1 cellular context compared by ENCODE assay signal in the genomic region with DNA sequence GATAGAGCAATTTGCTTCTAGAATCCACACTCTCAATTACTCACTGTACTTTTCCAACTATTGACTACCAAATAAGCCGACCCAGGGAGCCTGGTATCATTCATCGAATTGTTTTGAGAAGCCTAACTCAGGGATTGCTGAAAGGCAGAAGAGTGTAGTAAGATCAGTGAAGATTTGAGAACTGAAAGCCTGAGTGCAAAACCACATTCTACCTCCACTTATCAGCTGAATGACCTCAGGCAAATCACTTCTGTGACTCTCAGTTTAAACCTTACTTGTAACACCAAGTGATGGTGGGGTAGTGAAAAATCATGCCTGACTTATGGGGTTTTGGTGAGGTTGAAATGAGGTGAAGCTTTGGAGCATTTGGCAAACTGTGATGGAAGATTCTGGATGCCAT.
TF ChIP-seq lines count a peak whose summit lies in the region.

No MANE protein-coding gene starts in this region.

TF ChIP-seq in SK-N-SH treated with all-trans-retinoic acid at 6 μM for 48 hours, 23 proteins besides CTCF, POLR2A, EP300 and RAD21 (continued from another document):
- TF ChIP-seq, protein P1, sequence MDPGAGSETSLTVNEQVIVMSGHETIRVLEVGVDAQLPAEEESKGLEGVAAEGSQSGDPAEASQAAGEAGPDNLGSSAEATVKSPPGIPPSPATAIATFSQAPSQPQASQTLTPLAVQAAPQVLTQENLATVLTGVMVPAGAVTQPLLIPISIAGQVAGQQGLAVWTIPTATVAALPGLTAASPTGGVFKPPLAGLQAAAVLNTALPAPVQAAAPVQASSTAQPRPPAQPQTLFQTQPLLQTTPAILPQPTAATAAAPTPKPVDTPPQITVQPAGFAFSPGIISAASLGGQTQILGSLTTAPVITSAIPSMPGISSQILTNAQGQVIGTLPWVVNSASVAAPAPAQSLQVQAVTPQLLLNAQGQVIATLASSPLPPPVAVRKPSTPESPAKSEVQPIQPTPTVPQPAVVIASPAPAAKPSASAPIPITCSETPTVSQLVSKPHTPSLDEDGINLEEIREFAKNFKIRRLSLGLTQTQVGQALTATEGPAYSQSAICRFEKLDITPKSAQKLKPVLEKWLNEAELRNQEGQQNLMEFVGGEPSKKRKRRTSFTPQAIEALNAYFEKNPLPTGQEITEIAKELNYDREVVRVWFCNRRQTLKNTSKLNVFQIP (CRISPR knock-in tag; IDR thresholded peaks at IDR 0.05; ENCODE audit: borderline replicate concordance, low read depth) = no peak
- TF ChIP-seq TOX (CRISPR knock-in tag; IDR thresholded peaks at IDR 0.05; ENCODE audit: borderline replicate concordance) = no peak
